Comparison of ENCODE assay signal across 27 cellular contexts in the genomic region with DNA sequence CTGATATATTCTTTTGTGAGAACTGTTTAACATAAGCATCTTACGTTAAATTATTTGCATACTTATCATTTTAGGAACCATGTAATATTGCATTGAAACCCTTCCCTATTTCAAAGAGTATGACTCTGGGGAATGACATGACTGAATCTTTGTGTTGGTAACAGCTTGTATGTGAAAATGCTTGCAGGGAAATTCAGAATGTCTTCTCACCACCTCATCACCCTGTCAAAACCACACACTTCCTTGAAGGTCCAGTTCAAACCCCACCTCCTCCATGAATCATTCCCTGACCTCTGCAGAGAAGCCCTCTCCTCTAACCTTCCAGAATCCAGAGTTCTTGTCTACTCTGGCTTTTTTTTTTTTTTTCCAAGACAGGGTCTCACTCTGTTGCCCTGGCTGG. TPM values are rescaled to one million over a fixed set of nuclear protein-coding genes. Genes with fewer than 3 reads are reported as not detected.
A peak's percentile ranks its signal among the peaks of the same experiment; 100 is the strongest.
DNase-seq lines count a peak whose midpoint lies in the region; ATAC-seq, FAIRE-seq and TF ChIP-seq lines count a peak whose summit lies in the region.
"Had no signal": no experiment of that assay in that cellular context is flagged by ENCODE, and none has a peak within 500 bp of the region (broad histone marks: within the 10 kb centered on the region; RNA-seq: fewer than 3 reads in every experiment).

No MANE protein-coding gene starts in this region.

- H3K36me3 ChIP-seq in bronchial epithelial cell (ENCODE audit: control insufficient read depth, insufficient read depth, low read length) (no peaks in the 10 kb centered on the region), mucosa of descending colon (ENCODE audit: low read depth) (no peaks in the 10 kb centered on the region)
- H3K36me3 ChIP-seq: BE2C; BLaER1 treated with 17β-estradiol and CSF1 and Interleukin-3, amounts not matched to agents 10 nM and 100 nM had no signal

- intact Hi-C loops in right cardiac atrium (cut with DNase I), result no loop called here
- intact Hi-C loops in mucosa of descending colon (cut with DNase I, micrococcal nuclease), result no loop called here

- no peak for ATAC-seq in right cardiac atrium
- no peak for ATAC-seq in mucosa of descending colon
- ATAC-seq: A549, GM12878, HCT116 had no signal

- no peak for FAIRE-seq in bronchial epithelial cell (lab: Jason Lieb, UNC)
- FAIRE-seq: A549, D721Med, GM12878, GM19239, H1 had no signal

- H3K4me1 ChIP-seq in right cardiac atrium (ENCODE audit: control insufficient read depth, insufficient read depth, low read length), result no peaks in the 10 kb centered on the region
- no peaks in the 10 kb centered on the region for H3K4me1 ChIP-seq in mucosa of descending colon (ENCODE audit: low read depth)
- H3K4me1 ChIP-seq: A549; BE2C; BLaER1 treated with 17β-estradiol and CSF1 and Interleukin-3, amounts not matched to agents 10 nM and 100 nM had no signal

- 85% methylated on average over 1 of the region's 1 CpG for WGBS in right cardiac atrium

- TF ChIP-seq CTCF in bronchial epithelial cell (IDR thresholded peaks at IDR 0.05; ENCODE audit: insufficient read depth, low read length, severe bottlenecking), result no peak
- TF ChIP-seq CTCF in mucosa of descending colon (IDR thresholded peaks at IDR 0.05), result no peak
- TF ChIP-seq CTCF in foreskin fibroblast (IDR thresholded peaks at IDR 0.05; ENCODE audit: low read depth, low read length), result no peak

- no peaks in the 10 kb centered on the region for H3K27me3 ChIP-seq in bronchial epithelial cell (ENCODE audit: control insufficient read depth, insufficient read depth, low read length)
- no peaks in the 10 kb centered on the region for H3K27me3 ChIP-seq in right cardiac atrium (ENCODE audit: control insufficient read depth, insufficient read depth)
- H3K27me3 ChIP-seq: BLaER1 treated with 17β-estradiol and CSF1 and Interleukin-3, amounts not matched to agents 10 nM and 100 nM had no signal

- H3K9me3 ChIP-seq in right cardiac atrium (ENCODE audit: control insufficient read depth, low read length), result no peaks in the 10 kb centered on the region
- H3K9me3 ChIP-seq in mucosa of descending colon, result no peaks in the 10 kb centered on the region
- H3K9me3 ChIP-seq: A549, BE2C had no signal

- no peak overlapping the region for H3K4me3 Mint-ChIP-seq in activated T-cell treated with anti-CD3 and anti-CD28 coated beads, Interleukin-2, amount 50 U/mL, for 24 hours
- H3K4me3 Mint-ChIP-seq: CD14-positive monocyte; CD4-positive, alpha-beta T cell; CD8-positive, alpha-beta memory T cell had no signal

- H3K9me3 Mint-ChIP-seq in activated T-cell treated with anti-CD3 and anti-CD28 coated beads, Interleukin-2, amount 50 U/mL, for 24 hours, result no peaks in the 10 kb centered on the region
- H3K9me3 Mint-ChIP-seq: CD4-positive, alpha-beta T cell had no signal

- no peak overlapping the region for H3K27ac Mint-ChIP-seq in activated T-cell treated with anti-CD3 and anti-CD28 coated beads, Interleukin-2, amount 50 U/mL, for 24 hours
- H3K27ac Mint-ChIP-seq: CD14-positive monocyte; CD4-positive, alpha-beta T cell had no signal

- no peaks in the 10 kb centered on the region for H3K4me1 Mint-ChIP-seq in activated T-cell treated with anti-CD3 and anti-CD28 coated beads, Interleukin-2, amount 50 U/mL, for 24 hours (ENCODE audit: low read depth)
- H3K4me1 Mint-ChIP-seq: CD14-positive monocyte; CD8-positive, alpha-beta memory T cell had no signal

- H3K27me3 Mint-ChIP-seq in activated T-cell treated with anti-CD3 and anti-CD28 coated beads, Interleukin-2, amount 50 U/mL, for 24 hours, result peaks cover 52% of the 10 kb centered on the region

- DNase-seq in HS-27A (ENCODE audit: low read depth) (peak; percentile 45), M059J (ENCODE audit: low read depth) (peak; percentile 42), bronchial epithelial cell (ENCODE audit: low read depth) (peak; percentile 10), right cardiac atrium (no peak), mucosa of descending colon (no peak), foreskin fibroblast (no peak)
- no peak for DNase-seq in activated T-cell treated with anti-CD3 and anti-CD28 coated beads, Interleukin-2, amount 50 U/mL, for 24 hours
- DNase-seq: 8988T; ACHN; AML-193; BE2C; CD4-positive, alpha-beta T cell; CD8-positive, alpha-beta memory T cell; DMS 273 treated with DMSO at 0.1 percent for 48 hours; DMS79; EL; GDM1; GM23248; H7 had no signal

- no peak overlapping the region for H3K27ac ChIP-seq in right cardiac atrium (ENCODE audit: low read length)
- H3K27ac ChIP-seq: A549; BLaER1 treated with 17β-estradiol and CSF1 and Interleukin-3, amounts not matched to agents 10 nM and 100 nM; GM23248 had no signal

- no peaks in the 10 kb centered on the region for H3K36me3 Mint-ChIP-seq in activated T-cell treated with anti-CD3 and anti-CD28 coated beads, Interleukin-2, amount 50 U/mL, for 24 hours (ENCODE audit: low read depth)
- H3K36me3 Mint-ChIP-seq: CD14-positive monocyte; CD8-positive, alpha-beta memory T cell had no signal

- H3K4me3 ChIP-seq in bronchial epithelial cell (ENCODE audit: low read depth, low read length), result no peak overlapping the region
- H3K4me3 ChIP-seq in right cardiac atrium (ENCODE audit: low read length), result no peak overlapping the region
- H3K4me3 ChIP-seq in mucosa of descending colon, result no peak overlapping the region
- no peak overlapping the region for H3K4me3 ChIP-seq in foreskin fibroblast (ENCODE audit: low read depth in 1 of 2, low read length in 2 of 2)
- H3K4me3 ChIP-seq: A549; BLaER1 treated with 17β-estradiol and CSF1 and Interleukin-3, amounts not matched to agents 10 nM and 100 nM; GM12878; GM23248 had no signal

RNA-seq across cellular contexts. Expression of gene NKX2-3, which starts 26.3 kb away (rescaled TPM):
- total RNA-seq in M059J (2014; rRNA removed; shearing (Covaris generic)), result 0.12 TPM in 1 of 2 replicates, not detected in the other
- total RNA-seq in bronchial epithelial cell (under 0.01 TPM in 1 of 2 replicates, not detected in the other), right cardiac atrium (not detected), mucosa of descending colon (10 to 100 TPM in 2 of 3 donors, 1 to 10 TPM in 1; 4.9 to 38.5 (median 11.0) TPM)
- polyA plus RNA-seq in right cardiac atrium, result not detected
- total RNA-seq: CD4-positive, alpha-beta T cell; CD8-positive, alpha-beta memory T cell; GM12878; GM23248; H1; H7 had no signal
- polyA plus RNA-seq: A549; CD14-positive monocyte; CD8-positive, alpha-beta memory T cell; GM12878; GM23248; H1 had no signal

Comparison
In these comparisons a context has a peak if more than half of its experiments do, and no peak if none do; other contexts are left out.
1. DNase-seq: peak in HS-27A (single experiment), M059J (single experiment) and bronchial epithelial cell (single experiment); none in activated T-cell treated with anti-CD3 and anti-CD28 coated beads, Interleukin-2, amount 50 U/mL, for 24 hours (single experiment), right cardiac atrium (0 of 3), mucosa of descending colon (0 of 3) and foreskin fibroblast (0 of 2).